In genomic region chr9:70601000-70601929, GRCh38 we compare ENCODE assay signal across 9 cellular contexts.
DNase-seq lines count a peak whose midpoint lies in the region; ATAC-seq and TF ChIP-seq lines count a peak whose summit lies in the region.
"Had no signal": no experiment of that assay in that cellular context is flagged by ENCODE, and none has a peak within 500 bp of the region (broad histone marks: within the 10 kb centered on the region; RNA-seq: fewer than 3 reads in every experiment).

No MANE protein-coding gene starts in this region.

- peaks cover 25% of the 10 kb centered on the region for H3K4me1 ChIP-seq in upper lobe of right lung
- peaks cover 4% of the 10 kb centered on the region for H3K4me1 ChIP-seq in CD8-positive, alpha-beta memory T cell (ENCODE audit: insufficient read depth, low read length)

- H3K27me3 Mint-ChIP-seq in CD8-positive, alpha-beta memory T cell, result no peaks in the 10 kb centered on the region
- H3K27me3 Mint-ChIP-seq: activated naive CD8-positive, alpha-beta T cell had no signal

- H3K27me3 ChIP-seq in upper lobe of right lung, result no peaks in the 10 kb centered on the region
- no peaks in the 10 kb centered on the region for H3K27me3 ChIP-seq in CD8-positive, alpha-beta memory T cell (ENCODE audit: insufficient read depth, low read length, poor library complexity, severe bottlenecking)

- DNase-seq in DMS153 treated with DMSO at 0.1 percent for 48 hours (lab: John Stamatoyannopoulos, UW; ENCODE audit: unreplicated experiment) (peak; percentile 80), NCI-H510A treated with DMSO at 0.1 percent for 48 hours (lab: John Stamatoyannopoulos, UW) (peak; percentile 62), dermis blood vessel endothelial cell (peak; percentile 82), medulla oblongata (ENCODE audit: extremely low spot score) (peak; percentile 94), upper lobe of right lung (peak; percentile 91)
- no peak for DNase-seq in CD8-positive, alpha-beta memory T cell

- no peaks in the 10 kb centered on the region for H3K36me3 Mint-ChIP-seq in CD8-positive, alpha-beta memory T cell
- H3K36me3 Mint-ChIP-seq: activated naive CD8-positive, alpha-beta T cell had no signal

- intact Hi-C loops in upper lobe of right lung (cut with DNase I), result loop anchor here (10.0 kb wide), 3 partner anchors 116 to 246 kb away; no protein-coding TSS in a partner anchor

- no peak for TF ChIP-seq CTCF in upper lobe of right lung (IDR thresholded peaks at IDR 0.05)

- H3K36me3 ChIP-seq in upper lobe of right lung, result no peaks in the 10 kb centered on the region
- H3K36me3 ChIP-seq in CD8-positive, alpha-beta memory T cell (ENCODE audit: insufficient read depth, low read length), result no peaks in the 10 kb centered on the region

- H3K27ac ChIP-seq in upper lobe of right lung, result peak overlapping the region; percentile 86
- no peak overlapping the region for H3K27ac ChIP-seq in CD8-positive, alpha-beta memory T cell (ENCODE audit: low read depth, low read length)

- no peaks in the 10 kb centered on the region for H3K9me3 ChIP-seq in upper lobe of right lung
- no peaks in the 10 kb centered on the region for H3K9me3 ChIP-seq in CD8-positive, alpha-beta memory T cell (ENCODE audit: low read length)

- H3K27ac Mint-ChIP-seq in CD8-positive, alpha-beta memory T cell, result peak overlapping the region in 1 of 8 donors; percentile 40
- H3K27ac Mint-ChIP-seq: activated naive CD8-positive, alpha-beta T cell had no signal

- POLR2A ChIA-PET in CD8-positive, alpha-beta memory T cell (lab: Charles Lee), result interaction anchor here (1.4 kb wide), 1 partner anchor 182 kb away, joined by 4 read pairs; no protein-coding TSS in a partner anchor

- H3K4me1 Mint-ChIP-seq in CD8-positive, alpha-beta memory T cell, result no peaks in the 10 kb centered on the region

- CTCF ChIA-PET in CD8-positive, alpha-beta memory T cell (lab: Charles Lee), result interaction anchor here (1.0 to 2.2 kb wide), 23 partner anchors 8 to 1028 kb away, joined by 3 to 17 read pairs (median 5); partner anchors contain the start of gene KLF9

- ATAC-seq in upper lobe of right lung (peak; percentile 80), HG02623 (IDR thresholded peaks at IDR 0.05; ENCODE audit: unreplicated experiment) (no peak), HG02981 (IDR thresholded peaks at IDR 0.05; ENCODE audit: unreplicated experiment) (no peak)

- no peak overlapping the region for H3K4me3 ChIP-seq in upper lobe of right lung
- H3K4me3 ChIP-seq in CD8-positive, alpha-beta memory T cell (ENCODE audit: low read length), result no peak overlapping the region

- no peaks in the 10 kb centered on the region for H3K9me3 Mint-ChIP-seq in CD8-positive, alpha-beta memory T cell

- no peak overlapping the region for H3K4me3 Mint-ChIP-seq in CD8-positive, alpha-beta memory T cell
- H3K4me3 Mint-ChIP-seq: activated naive CD8-positive, alpha-beta T cell had no signal

Comparison
In these comparisons a context has a peak if more than half of its experiments do, and no peak if none do; other contexts are left out.
1. DNase-seq: peak in DMS153 treated with DMSO at 0.1 percent for 48 hours (single experiment), NCI-H510A treated with DMSO at 0.1 percent for 48 hours (single experiment), dermis blood vessel endothelial cell (single experiment), medulla oblongata (single experiment) and upper lobe of right lung (single experiment); none in CD8-positive, alpha-beta memory T cell (0 of 5).